Comparison of ENCODE assay signal across 21 cellular contexts in the genomic region with DNA sequence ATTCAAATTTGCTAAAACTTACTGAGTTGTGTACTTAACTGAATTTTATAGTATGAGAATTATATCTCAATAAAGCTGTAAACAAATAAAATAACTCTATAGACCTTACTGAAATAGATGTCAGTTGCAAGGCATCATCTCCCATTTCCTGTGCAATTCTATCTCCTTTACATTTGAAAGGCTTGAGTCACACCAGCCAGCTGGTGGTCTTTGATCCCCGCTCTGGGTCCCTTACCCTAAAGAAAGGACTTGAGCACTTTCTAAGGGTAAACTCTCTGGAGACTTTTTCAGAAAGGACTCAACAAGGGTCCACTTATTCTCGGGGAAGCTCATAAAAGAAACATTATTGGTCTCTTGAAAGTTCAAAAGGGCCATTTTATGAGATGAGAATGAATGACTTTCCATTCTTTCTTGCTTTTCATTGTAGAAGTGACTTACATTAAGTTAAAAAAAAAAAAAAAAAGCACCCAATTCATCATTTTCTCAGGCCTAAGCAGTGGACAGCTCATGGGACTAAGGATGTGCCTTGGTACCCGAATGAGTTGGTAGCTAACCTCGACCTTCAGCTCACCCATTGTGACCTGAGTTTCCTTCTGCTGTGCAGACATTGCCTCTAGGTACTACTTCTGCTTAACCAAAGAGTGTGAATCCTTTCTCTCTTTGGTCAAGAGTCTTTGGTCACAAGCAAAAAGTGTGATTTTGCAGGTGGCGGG.
DNase-seq lines count a peak whose midpoint lies in the region; ATAC-seq and TF ChIP-seq lines count a peak whose summit lies in the region.
"Had no signal": no experiment of that assay in that cellular context is flagged by ENCODE, and none has a peak within 500 bp of the region (broad histone marks: within the 10 kb centered on the region; RNA-seq: fewer than 3 reads in every experiment).

No MANE protein-coding gene starts in this region.

- no peak for TF ChIP-seq CTCF in DND-41 (IDR thresholded peaks at IDR 0.05; ENCODE audit: borderline replicate concordance, extremely low read depth, low read length, poor library complexity, severe bottlenecking)

- H3K79me2 ChIP-seq in DND-41 (ENCODE audit: insufficient read depth, low read length) (peaks cover 9% of the 10 kb centered on the region), mesendoderm (ENCODE audit: control insufficient read depth, insufficient read depth, low read length) (no peaks in the 10 kb centered on the region)

- no peaks in the 10 kb centered on the region for H3K79me1 ChIP-seq in mesendoderm (ENCODE audit: low read length)

- no CpG with 5 or more reads among the region's 5 CpGs for WGBS in mesendoderm (ENCODE audit: extremely low coverage, insufficient coverage, low lambda C conversion rate)

- no peak overlapping the region for H3K23ac ChIP-seq in mesendoderm (ENCODE audit: low read length)

- H4K8ac ChIP-seq in mesendoderm (ENCODE audit: low read depth, low read length) = no peak overlapping the region

- in situ Hi-C loops in SK-MEL-5 (cut with HindIII; ENCODE audit: low pct_unique_long_range_greater_than_20kb, low sequenced_read_pairs) = no loop called here

- no peak overlapping the region for H2BK15ac ChIP-seq in mesendoderm (replicated peaks; ENCODE audit: low read depth)

- no peak overlapping the region for H3K4me3 ChIP-seq in DND-41 (ENCODE audit: low read depth in 1 of 2, low read length in 2 of 2)
- no peak overlapping the region for H3K4me3 ChIP-seq in H7 (ENCODE audit: insufficient read depth, low read depth, low read length)
- H3K4me3 ChIP-seq in mesendoderm (ENCODE audit: low read length) = no peak overlapping the region
- H3K4me3 ChIP-seq: A549 had no signal

- H3K56ac ChIP-seq in mesendoderm (ENCODE audit: low read length) = peak overlapping the region; percentile 35

- intact Hi-C loops in Right ventricle myocardium inferior (cut with DNase I) = no loop called here

- H3K9me3 ChIP-seq in DND-41 (ENCODE audit: insufficient read depth, low read length, severe bottlenecking) = no peaks in the 10 kb centered on the region
- H3K9me3 ChIP-seq: A549 had no signal

- H3K4ac ChIP-seq in mesendoderm (ENCODE audit: low read depth, low read length) = no peak overlapping the region

- H3K27ac ChIP-seq in DND-41 (ENCODE audit: low read length) (no peak overlapping the region), mesendoderm (ENCODE audit: low read depth, low read length) (no peak overlapping the region)
- H3K27ac ChIP-seq: A549 had no signal

- H2BK5ac ChIP-seq in mesendoderm (ENCODE audit: low read length) = peak overlapping the region; percentile 77

- H4K20me1 ChIP-seq in DND-41 (ENCODE audit: insufficient read depth, low read length) = peaks cover 5% of the 10 kb centered on the region

- H3K27me3 ChIP-seq in DND-41 (ENCODE audit: insufficient read depth, low read length, poor library complexity) (no peaks in the 10 kb centered on the region), H7 (ENCODE audit: control insufficient read depth, insufficient read depth, low read length) (peaks cover 4% of the 10 kb centered on the region), mesendoderm (ENCODE audit: insufficient read depth, low read length, poor library complexity) (no peaks in the 10 kb centered on the region)

- peaks cover 6% of the 10 kb centered on the region; the same call in 1 of the 2 replicates for H3K36me3 ChIP-seq in DND-41 (ENCODE audit: insufficient read depth, low read length)
- no peaks in the 10 kb centered on the region for H3K36me3 ChIP-seq in H7 (replicated peaks; ENCODE audit: control insufficient read depth, insufficient read depth, low read length)
- no peaks in the 10 kb centered on the region for H3K36me3 ChIP-seq in mesendoderm (ENCODE audit: control insufficient read depth, insufficient read depth, low read length)

- H3K9ac ChIP-seq in DND-41 (ENCODE audit: low read depth, low read length) = no peak overlapping the region
- H3K9ac ChIP-seq in mesendoderm (ENCODE audit: low read length) = no peak overlapping the region

- no peak overlapping the region for H4K5ac ChIP-seq in mesendoderm (ENCODE audit: low read length)

- no peak overlapping the region for H2AFZ ChIP-seq in DND-41 (ENCODE audit: low read depth, low read length)

- peak overlapping the region; percentile 10 for H2AK5ac ChIP-seq in mesendoderm (ENCODE audit: low read length)

- H3K4me2 ChIP-seq in DND-41 (ENCODE audit: insufficient read depth, low read length) (no peak overlapping the region), mesendoderm (ENCODE audit: low read length) (no peak overlapping the region)
- H3K4me2 ChIP-seq: A549 had no signal

- ATAC-seq in DND-41 (ENCODE audit: insufficient read depth, low read depth) (no peak), Right ventricle myocardium inferior (no peak), GM18502 (IDR thresholded peaks at IDR 0.05; ENCODE audit: poor library complexity, unreplicated experiment) (no peak), HG02588 (IDR thresholded peaks at IDR 0.05; ENCODE audit: unreplicated experiment) (no peak)
- ATAC-seq: A549 had no signal

- no peak overlapping the region for H3K18ac ChIP-seq in mesendoderm (ENCODE audit: low read length)

- H3K4me1 ChIP-seq in DND-41 (ENCODE audit: insufficient read depth, low read length) (peaks cover 43% of the 10 kb centered on the region), mesendoderm (ENCODE audit: control insufficient read depth, low read depth, low read length) (peaks cover 13% of the 10 kb centered on the region)
- H3K4me1 ChIP-seq: A549 had no signal

- no peak overlapping the region for H2BK120ac ChIP-seq in mesendoderm (ENCODE audit: low read depth, low read length)

- DNase-seq in DND-41 (peak; percentile 25), H7 (peak; percentile 69), SK-MEL-5 (ENCODE audit: low read depth, low spot score) (peak; percentile 57), mesendoderm (peak; percentile 26), Right ventricle myocardium inferior (ENCODE audit: missing footprints) (no peak), SIG-M5 treated with dmso at 0.1 percent for 504 hours (lab: John Stamatoyannopoulos, UW; ENCODE audit: unreplicated experiment) (no peak)
- DNase-seq: C1 segment of cervical spinal cord, COR-L47, DMS153, EL, IMR-90, Karpas-422, NCI-H1105 treated with DMSO at 0.1 percent for 48 hours, NCI-H1694 treated with DMSO at 0.1 percent for 48 hours, NCI-H2171, NCI-H446, NCI-H69, SHP77 treated with DMSO at 0.1 percent for 48 hours had no signal

Comparison
In these comparisons a context has a peak if more than half of its experiments do, and no peak if none do; other contexts are left out.
1. DNase-seq: peak in DND-41 (single experiment), H7 (single experiment), SK-MEL-5 (single experiment) and mesendoderm (single experiment); none in Right ventricle myocardium inferior (single experiment) and SIG-M5 treated with dmso at 0.1 percent for 504 hours (single experiment).